ENCODE assay signal across 10 cellular contexts in genomic region chr7:90736968-90737939, GRCh38.
A peak's percentile ranks its signal among the peaks of the same experiment; 100 is the strongest.
DNase-seq lines count a peak whose midpoint lies in the region; ATAC-seq and TF ChIP-seq lines count a peak whose summit lies in the region.
"Had no signal": no experiment of that assay in that cellular context is flagged by ENCODE, and none has a peak within 500 bp of the region (broad histone marks: within the 10 kb centered on the region; RNA-seq: fewer than 3 reads in every experiment).

No MANE protein-coding gene starts in this region.

- no peak overlapping the region for H3K4me3 Mint-ChIP-seq in activated naive CD8-positive, alpha-beta T cell treated with anti-CD3 and anti-CD28 coated beads, Interleukin-2, amount 50 U/mL, for 24 hours
- H3K4me3 Mint-ChIP-seq in CD8-positive, alpha-beta memory T cell: no peak overlapping the region

- no peak overlapping the region for H3K27ac ChIP-seq in prostate gland
- H3K27ac ChIP-seq in CD8-positive, alpha-beta memory T cell (ENCODE audit: low read depth, low read length): no peak overlapping the region

- H3K9me3 ChIP-seq in prostate gland: no peaks in the 10 kb centered on the region
- no peaks in the 10 kb centered on the region for H3K9me3 ChIP-seq in CD8-positive, alpha-beta memory T cell (ENCODE audit: low read length)

- intact Hi-C loops in prostate gland (cut with DNase I): no loop called here

- no peak for TF ChIP-seq POLR2A in prostate gland (IDR thresholded peaks at IDR 0.05)

- H3K27ac Mint-ChIP-seq in activated naive CD8-positive, alpha-beta T cell treated with anti-CD3 and anti-CD28 coated beads, Interleukin-2, amount 50 U/mL, for 24 hours: peak overlapping the region; percentile 44
- H3K27ac Mint-ChIP-seq in CD8-positive, alpha-beta memory T cell: no peak overlapping the region

- H3K27me3 Mint-ChIP-seq in activated naive CD8-positive, alpha-beta T cell treated with anti-CD3 and anti-CD28 coated beads, Interleukin-2, amount 50 U/mL, for 24 hours: peaks cover 2% of the 10 kb centered on the region
- H3K27me3 Mint-ChIP-seq in CD8-positive, alpha-beta memory T cell: peaks cover 0 to 2% of the 10 kb centered on the region in 2 donors

- H3K36me3 ChIP-seq in prostate gland: no peaks in the 10 kb centered on the region
- no peaks in the 10 kb centered on the region for H3K36me3 ChIP-seq in CD8-positive, alpha-beta memory T cell (ENCODE audit: insufficient read depth, low read length)

- no peaks in the 10 kb centered on the region for H3K4me1 ChIP-seq in prostate gland (replicated peaks)
- no peaks in the 10 kb centered on the region for H3K4me1 ChIP-seq in CD8-positive, alpha-beta memory T cell (ENCODE audit: insufficient read depth, low read length)

- POLR2A ChIA-PET in CD8-positive, alpha-beta memory T cell (lab: Charles Lee): no interaction called here

- CTCF ChIA-PET in CD8-positive, alpha-beta memory T cell (lab: Charles Lee): no interaction called here

- H3K36me3 Mint-ChIP-seq in activated naive CD8-positive, alpha-beta T cell treated with anti-CD3 and anti-CD28 coated beads, Interleukin-2, amount 50 U/mL, for 24 hours (ENCODE audit: low read depth): peaks cover 13% of the 10 kb centered on the region
- no peaks in the 10 kb centered on the region for H3K36me3 Mint-ChIP-seq in CD8-positive, alpha-beta memory T cell

- DNase-seq in activated naive CD8-positive, alpha-beta T cell treated with anti-CD3 and anti-CD28 coated beads, Interleukin-2, amount 50 U/mL, for 24 hours: peak; percentile 12
- DNase-seq in prostate gland (ENCODE audit: low spot score): no peak
- no peak for DNase-seq in CD8-positive, alpha-beta memory T cell
- no peak for DNase-seq in NCI-H1436 (lab: John Stamatoyannopoulos, UW)
- DNase-seq in activated effector memory CD4-positive, alpha-beta T cell treated with Interleukin-2 at 50 U/mL for 16 hours: no peak
- DNase-seq: DND-41, NCI-H1048 had no signal

- WGBS in prostate gland: 91% methylated on average over 4 of the region's 4 CpGs

- ATAC-seq in GM18499 (IDR thresholded peaks at IDR 0.05; ENCODE audit: insufficient read depth, unreplicated experiment): peak; percentile 91
- peak; percentile 95 for ATAC-seq in GM21447 (IDR thresholded peaks at IDR 0.05; ENCODE audit: unreplicated experiment)
- peak; percentile 96 for ATAC-seq in HG03378 (IDR thresholded peaks at IDR 0.05; ENCODE audit: unreplicated experiment)
- peak; percentile 89 for ATAC-seq in activated naive CD8-positive, alpha-beta T cell treated with anti-CD3 and anti-CD28 coated beads, Interleukin-2, amount 50 U/mL, for 24 hours

- no peak for TF ChIP-seq CTCF in prostate gland (IDR thresholded peaks at IDR 0.05)

- no peaks in the 10 kb centered on the region for H3K27me3 ChIP-seq in prostate gland (replicated peaks; ENCODE audit: insufficient read depth)
- no peaks in the 10 kb centered on the region for H3K27me3 ChIP-seq in CD8-positive, alpha-beta memory T cell (ENCODE audit: insufficient read depth, low read length, poor library complexity, severe bottlenecking)

- peaks cover 18% of the 10 kb centered on the region for H3K4me1 Mint-ChIP-seq in activated naive CD8-positive, alpha-beta T cell treated with anti-CD3 and anti-CD28 coated beads, Interleukin-2, amount 50 U/mL, for 24 hours
- H3K4me1 Mint-ChIP-seq in CD8-positive, alpha-beta memory T cell: no peaks in the 10 kb centered on the region

- no peak overlapping the region for H3K4me3 ChIP-seq in prostate gland
- no peak overlapping the region for H3K4me3 ChIP-seq in CD8-positive, alpha-beta memory T cell (ENCODE audit: low read length)

- H3K9me3 Mint-ChIP-seq in activated naive CD8-positive, alpha-beta T cell treated with anti-CD3 and anti-CD28 coated beads, Interleukin-2, amount 50 U/mL, for 24 hours: peaks cover 23% of the 10 kb centered on the region
- H3K9me3 Mint-ChIP-seq in CD8-positive, alpha-beta memory T cell: peaks cover 0 to 10% (median 8%) of the 10 kb centered on the region in 5 donors
